ENCODE assay signal across 20 cellular contexts in the genomic region with DNA sequence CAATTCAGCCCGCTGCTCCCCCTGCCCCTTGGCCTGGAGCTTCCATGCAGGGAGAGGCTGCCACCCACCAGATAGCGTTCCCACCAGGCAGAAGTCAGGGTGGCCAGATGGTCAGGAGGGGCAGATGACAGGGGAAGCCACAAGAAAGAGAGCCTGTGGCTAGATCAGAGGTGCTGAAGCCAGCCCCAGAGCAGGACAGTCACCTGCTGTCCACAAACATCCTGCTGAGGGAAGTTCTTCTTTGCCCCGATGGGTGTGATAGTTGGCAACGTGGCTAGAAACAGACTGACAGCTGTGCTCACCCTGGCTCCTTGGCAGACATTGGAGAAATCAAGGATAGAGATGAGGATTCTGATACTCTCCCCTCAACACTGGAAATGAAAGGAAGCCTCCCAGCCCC. TPM values are rescaled to one million over a fixed set of nuclear protein-coding genes. Genes with fewer than 3 reads are reported as not detected.
DNase-seq lines count a peak whose midpoint lies in the region; ATAC-seq and TF ChIP-seq lines count a peak whose summit lies in the region.
"Had no signal": no experiment of that assay in that cellular context is flagged by ENCODE, and none has a peak within 500 bp of the region (broad histone marks: within the 10 kb centered on the region; RNA-seq: fewer than 3 reads in every experiment).

No MANE protein-coding gene starts in this region.

- H3K4me3 ChIP-seq in IMR-90 (ENCODE audit: insufficient read depth, low read depth, low read length) = no peak overlapping the region
- no peak overlapping the region for H3K4me3 ChIP-seq in neuronal stem cell (ENCODE audit: low read length in 2 of 2)
- H3K4me3 ChIP-seq: BLaER1 had no signal

- ATAC-seq in IMR-90 (ENCODE audit: low read depth) (no peak), HG03175 (IDR thresholded peaks at IDR 0.05; ENCODE audit: unreplicated experiment) (no peak)
- ATAC-seq: Panc1 had no signal

- H4K8ac ChIP-seq in IMR-90 (ENCODE audit: low read depth in 2 of 2, low read length in 2 of 2) = no peak overlapping the region
- H4K8ac ChIP-seq in neuronal stem cell (ENCODE audit: low read depth, low read length) = no peak overlapping the region

- DNase-seq in DMS 273 treated with DMSO at 0.1 percent for 48 hours (lab: John Stamatoyannopoulos, UW) = peak; percentile 73
- no peak for DNase-seq in IMR-90
- DNase-seq in SW480 (ENCODE audit: low spot score) = peak; percentile 81
- no peak for DNase-seq in neuronal stem cell (ENCODE audit: low spot score)
- DNase-seq in RWPE1 (ENCODE audit: low spot score) = no peak
- DNase-seq in SHP77 treated with DMSO at 0.1 percent for 48 hours (lab: John Stamatoyannopoulos, UW) = no peak
- DNase-seq: Caco-2; CD4-positive, alpha-beta memory T cell; DMS153; GOT3; HCEC 1CT; NCI-H1105; NCI-H146; NCI-H2081; NCI-H510A treated with DMSO at 0.1 percent for 48 hours; NCI-H82 had no signal

- H3K18ac ChIP-seq in IMR-90 (ENCODE audit: low read depth, low read length) (no peak overlapping the region), neuronal stem cell (ENCODE audit: low read length) (peak overlapping the region; percentile 59)

- H2BK5ac ChIP-seq in IMR-90 (ENCODE audit: low read depth, low read length, poor library complexity, severe bottlenecking) (no peak overlapping the region), neuronal stem cell (ENCODE audit: low read length) (peak overlapping the region; percentile 61)

- no peak for TF ChIP-seq RAD21 in IMR-90 (IDR thresholded peaks at IDR 0.05; ENCODE audit: low read length)

- peak overlapping the region; percentile 63 for H2BK12ac ChIP-seq in neuronal stem cell (ENCODE audit: low read length)

- H2AFZ ChIP-seq in IMR-90 (replicated peaks; ENCODE audit: low read length, poor library complexity) = peak overlapping the region; percentile 10
- no peak overlapping the region for H2AFZ ChIP-seq in neuronal stem cell (ENCODE audit: low read length)

- intact Hi-C loops in IMR-90 (cut with micrococcal nuclease) = no loop called here

- H3K36me3 ChIP-seq in IMR-90 (ENCODE audit: control insufficient read depth, insufficient read depth, low read length) (no peaks in the 10 kb centered on the region), neuronal stem cell (replicated peaks in 1 of 2; ENCODE audit: control insufficient read depth in 2 of 2, insufficient read depth in 2 of 2, low read length in 2 of 2) (no peaks in the 10 kb centered on the region)
- H3K36me3 ChIP-seq: BLaER1 had no signal

- H3K27me3 ChIP-seq in IMR-90 (ENCODE audit: control insufficient read depth, insufficient read depth, low read length) (0 out of 2 replicates have a peak, but pooled peaks cover 2% of the 10 kb centered on the region), neuronal stem cell (ENCODE audit: control insufficient read depth in 3 of 3, insufficient read depth in 3 of 3, low read depth in 1 of 3, low read length in 3 of 3) (peaks cover 0 to 18% (median 3%) of the 10 kb centered on the region in 3 experiments)
- H3K27me3 ChIP-seq: BLaER1 had no signal

- no peak overlapping the region for H2BK15ac ChIP-seq in IMR-90 (ENCODE audit: low read depth, low read length)
- H2BK15ac ChIP-seq in neuronal stem cell (ENCODE audit: low read length) = no peak overlapping the region

- H3K9me3 ChIP-seq in IMR-90 (ENCODE audit: control insufficient read depth, insufficient read depth, low read length) (no peaks in the 10 kb centered on the region), neuronal stem cell (replicated peaks in 1 of 2; ENCODE audit: control insufficient read depth in 2 of 2, insufficient read depth in 1 of 2, low read depth in 1 of 2, low read length in 2 of 2) (peaks cover 0 to 3% of the 10 kb centered on the region in 2 donors)
- H3K9me3 ChIP-seq: BLaER1, Caco-2 had no signal

- POLR2A ChIA-PET in IMR-90 (lab: Charles Lee; ENCODE audit: unreplicated experiment) (no interaction called here), RWPE1 (lab: Yijun Ruan, JAX; ENCODE audit: low non-redundant PET) (no interaction called here)

- dilution Hi-C loops in IMR-90 (cut with HindIII; ENCODE audit: low sequenced_read_pairs, unreplicated experiment) = no loop called here

- 0 out of 2 replicates have a peak, but pooled peaks cover 5% of the 10 kb centered on the region for H4K20me1 ChIP-seq in IMR-90 (ENCODE audit: insufficient read depth, low read length)
- H4K20me1 ChIP-seq: BLaER1 had no signal

- H2AK9ac ChIP-seq in IMR-90 (replicated peaks; ENCODE audit: low read depth, low read length, poor library complexity) = no peak overlapping the region

- H3K14ac ChIP-seq in IMR-90 (replicated peaks; ENCODE audit: low read depth, low read length) = no peak overlapping the region
- H3K14ac ChIP-seq in neuronal stem cell (ENCODE audit: low read length) = no peak overlapping the region

- H2AK5ac ChIP-seq in IMR-90 (ENCODE audit: low read depth, low read length) (no peak overlapping the region; the same call in 1 of the 2 replicates), neuronal stem cell (ENCODE audit: low read depth, low read length) (peak overlapping the region; percentile 73)

- H3K4me2 ChIP-seq in IMR-90 (ENCODE audit: low read depth, low read length) = no peak overlapping the region
- H3K4me2 ChIP-seq in neuronal stem cell (ENCODE audit: insufficient read depth, low read length, poor library complexity, severe bottlenecking) = no peak overlapping the region
- H3K4me2 ChIP-seq: BLaER1, KMS-11 had no signal

- no peak overlapping the region for H4K5ac ChIP-seq in IMR-90 (ENCODE audit: low read depth, low read length)

- WGBS in IMR-90 (ENCODE audit: extremely low coverage in 2 of 2, insufficient read length in 1 of 2), 2 experiments = no CpG with 5 or more reads among the region's 4 CpGs
- WGBS in neuronal stem cell (ENCODE audit: extremely low coverage in 2 of 2, insufficient read length in 2 of 2, insufficient replicate concordance in 1 of 2), 2 donors = no CpG with 5 or more reads among the region's 4 CpGs

- BruUV-seq in IMR-90 (replicated peaks; lab: Mats Ljungman, UMichigan) = no TSS peak

- no peak overlapping the region for H3K4ac ChIP-seq in IMR-90 (ENCODE audit: low read depth, low read length)
- H3K4ac ChIP-seq in neuronal stem cell (ENCODE audit: low read length) = no peak overlapping the region

- in situ Hi-C loops in IMR-90 (cut with MboI; ENCODE audit: low sequenced_read_pairs) = no loop called here

- H4K91ac ChIP-seq in IMR-90 (ENCODE audit: insufficient read depth, low read depth, low read length) (no peak overlapping the region), neuronal stem cell (ENCODE audit: low read depth, low read length, poor library complexity) (no peak overlapping the region)

- H3K9me1 ChIP-seq in IMR-90 (ENCODE audit: insufficient read depth, low read length) = 0 out of 2 replicates have a peak, but pooled peaks cover 4% of the 10 kb centered on the region

- TF ChIP-seq CTCF in IMR-90 (conservative IDR thresholded peaks at IDR 0.05; ENCODE audit: low read depth, low read length) (no peak), RWPE1 (conservative IDR thresholded peaks at IDR 0.05; ENCODE audit: low read depth) (no peak)

- TF ChIP-seq POLR2A in IMR-90 (IDR thresholded peaks at IDR 0.05; ENCODE audit: low read depth, low read length) = no peak

- no peaks in the 10 kb centered on the region for H3K79me1 ChIP-seq in IMR-90 (ENCODE audit: low read depth in 1 of 2, low read length in 2 of 2)
- no peaks in the 10 kb centered on the region for H3K79me1 ChIP-seq in neuronal stem cell (ENCODE audit: low read depth, low read length)

- H2BK120ac ChIP-seq in IMR-90 (ENCODE audit: low read depth, low read length) = no peak overlapping the region
- no peak overlapping the region for H2BK120ac ChIP-seq in neuronal stem cell (ENCODE audit: low read depth, low read length)

- CTCF ChIA-PET in IMR-90 (lab: Yijun Ruan, JAX) = no interaction called here
- CTCF ChIA-PET in RWPE1 (lab: Yijun Ruan, JAX) = interaction anchor here (0.6 to 0.9 kb wide), 3 partner anchors 22 to 376 kb away, joined by 3 to 4 read pairs (median 4); no protein-coding TSS in a partner anchor

- H2BK20ac ChIP-seq in IMR-90 (ENCODE audit: low read depth, low read length) = no peak overlapping the region

- no peak overlapping the region for H3K27ac ChIP-seq in IMR-90 (ENCODE audit: insufficient read depth, low read length)
- H3K27ac ChIP-seq in neuronal stem cell (replicated peaks; ENCODE audit: low read length) = no peak overlapping the region
- no peak overlapping the region for H3K27ac ChIP-seq in RWPE1
- H3K27ac ChIP-seq: BLaER1, KMS-11 had no signal

- H3K4me1 ChIP-seq in IMR-90 (ENCODE audit: control insufficient read depth, insufficient read depth, low read length) (peaks cover 6% of the 10 kb centered on the region), neuronal stem cell (ENCODE audit: control insufficient read depth in 2 of 2, insufficient read depth in 1 of 2, low read depth in 1 of 2, low read length in 2 of 2) (peaks cover 7 to 15% of the 10 kb centered on the region in 2 donors)

- no peak overlapping the region for H3K9ac ChIP-seq in IMR-90 (ENCODE audit: low read depth, low read length)
- H3K9ac ChIP-seq in neuronal stem cell (ENCODE audit: low read depth, low read length, poor library complexity) = no peak overlapping the region
- H3K9ac ChIP-seq: BLaER1, KMS-11 had no signal

- no peak overlapping the region for H3K56ac ChIP-seq in IMR-90 (ENCODE audit: extremely low read depth, insufficient read depth, low read length)

- no peak overlapping the region for H3K23ac ChIP-seq in IMR-90 (ENCODE audit: low read depth, low read length)
- no peak overlapping the region for H3K23ac ChIP-seq in neuronal stem cell (ENCODE audit: low read depth, low read length, poor library complexity)

TF ChIP-seq in IMR-90, 13 proteins besides CTCF, POLR2A, EP300 and RAD21 (continues in another document):
- TF ChIP-seq, protein P1, sequence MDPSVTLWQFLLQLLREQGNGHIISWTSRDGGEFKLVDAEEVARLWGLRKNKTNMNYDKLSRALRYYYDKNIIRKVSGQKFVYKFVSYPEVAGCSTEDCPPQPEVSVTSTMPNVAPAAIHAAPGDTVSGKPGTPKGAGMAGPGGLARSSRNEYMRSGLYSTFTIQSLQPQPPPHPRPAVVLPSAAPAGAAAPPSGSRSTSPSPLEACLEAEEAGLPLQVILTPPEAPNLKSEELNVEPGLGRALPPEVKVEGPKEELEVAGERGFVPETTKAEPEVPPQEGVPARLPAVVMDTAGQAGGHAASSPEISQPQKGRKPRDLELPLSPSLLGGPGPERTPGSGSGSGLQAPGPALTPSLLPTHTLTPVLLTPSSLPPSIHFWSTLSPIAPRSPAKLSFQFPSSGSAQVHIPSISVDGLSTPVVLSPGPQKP (IDR thresholded peaks at IDR 0.05; ENCODE audit: borderline replicate concordance, low read depth, low read length) = no peak

RNA-seq across cellular contexts. Expression of a gene that starts 27.2 kb away (rescaled TPM):
- 230 and 484 TPM in 2 replicates for total RNA-seq in IMR-90 (2012; rRNA removed)
- 205 and 295 TPM in 2 replicates for polyA plus RNA-seq in IMR-90 (2012; rRNA removed)
- polyA plus RNA-seq in IMR-90 (2012; cell fraction: cytosol; rRNA removed) = 118 and 134 TPM in 2 replicates
- polyA plus RNA-seq in IMR-90 (2012; cell fraction: nucleus; rRNA removed; ENCODE audit: low replicate concordance) = 48.5 and 140 TPM in 2 replicates
- polyA plus RNA-seq in neuronal stem cell (2013, experiment 1 of 2) = 466 TPM
- 474 TPM for polyA plus RNA-seq in neuronal stem cell (2013, experiment 2 of 2)

RNA-seq across cellular contexts. Expression of a gene that starts 59.5 kb away (rescaled TPM):
- 16.9 and 20.3 TPM in 2 replicates for total RNA-seq in IMR-90 (2012; rRNA removed)
- 33.8 and 46.3 TPM in 2 replicates for polyA plus RNA-seq in IMR-90 (2012; rRNA removed)
- 35.7 and 36.6 TPM in 2 replicates for polyA plus RNA-seq in IMR-90 (2012; cell fraction: cytosol; rRNA removed)
- 14.3 and 16.2 TPM in 2 replicates for polyA plus RNA-seq in IMR-90 (2012; cell fraction: nucleus; rRNA removed; ENCODE audit: low replicate concordance)
- 9.9 TPM for polyA plus RNA-seq in neuronal stem cell (2013, experiment 1 of 2)
- polyA plus RNA-seq in neuronal stem cell (2013, experiment 2 of 2) = 9.9 TPM

Comparison
In these comparisons a context has a peak if more than half of its experiments do, and no peak if none do; other contexts are left out.
1. DNase-seq: peak in DMS 273 treated with DMSO at 0.1 percent for 48 hours (single experiment) and SW480 (single experiment); none in IMR-90 (single experiment), neuronal stem cell (single experiment), RWPE1 (single experiment) and SHP77 treated with DMSO at 0.1 percent for 48 hours (single experiment).